Comparison of ENCODE assay signal across 1 cellular context in genomic region chr15:96047255-96047931, GRCh38.
TF ChIP-seq lines count a peak whose summit lies in the region.

No MANE protein-coding gene starts in this region.

TF ChIP-seq in K562, 482 proteins besides CTCF, POLR2A, EP300 and RAD21 (continued from another document):
- 0 out of 2 replicates have a peak, but pooled peaks have one; percentile 35 for TF ChIP-seq ZNF592 (IDR thresholded peaks at IDR 0.05)
- TF ChIP-seq SMAD3 (CRISPR knock-in tag; conservative IDR thresholded peaks at IDR 0.05): no peak
- no peak for TF ChIP-seq ZFP30 (CRISPR knock-in tag; IDR thresholded peaks at IDR 0.05; ENCODE audit: borderline replicate concordance)
- 0 out of 2 replicates have a peak, but pooled peaks have one; percentile 31 for TF ChIP-seq DPF2 (IDR thresholded peaks at IDR 0.05)
- peak; percentile 43; the same call in 1 of the 2 replicates for TF ChIP-seq SMARCA4 (IDR thresholded peaks at IDR 0.05)
